ENCODE assay signal across 2 cellular contexts in the genomic region with DNA sequence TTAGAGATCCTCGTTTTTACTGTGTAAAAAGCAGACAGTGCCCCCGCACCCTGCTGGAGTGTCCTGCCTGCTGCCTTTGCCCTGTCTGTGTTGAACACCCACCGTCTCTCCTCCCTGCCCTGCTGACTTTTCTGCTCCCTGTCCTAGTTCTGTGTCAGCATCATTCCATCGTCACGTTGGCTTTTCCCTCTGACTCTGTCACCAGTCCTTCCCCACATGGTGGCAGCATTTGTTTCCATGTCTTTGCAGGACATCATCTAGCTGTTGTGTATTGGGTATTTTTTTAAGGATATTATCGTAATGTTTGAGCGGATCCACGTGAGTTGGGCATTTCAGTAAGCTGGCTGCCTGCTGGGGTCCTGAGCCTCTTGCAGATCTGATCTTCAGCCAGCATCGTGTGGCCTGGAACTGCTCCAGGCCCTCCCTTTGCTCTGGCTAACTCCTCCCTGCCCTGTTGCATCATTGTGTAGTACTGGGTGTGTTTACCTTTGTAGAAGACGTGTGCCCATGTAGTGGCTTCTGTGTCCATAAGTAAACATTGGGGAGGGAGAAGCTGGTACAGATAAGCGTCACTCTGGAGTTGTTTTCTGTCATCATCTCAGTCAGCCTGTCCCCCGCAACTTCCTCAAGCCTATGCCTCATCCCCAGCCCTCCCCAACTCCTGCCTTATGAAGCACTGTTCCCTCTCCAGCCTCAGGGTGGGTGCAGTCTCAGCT.
A peak's percentile ranks its signal among the peaks of the same experiment; 100 is the strongest.
TF ChIP-seq lines count a peak whose summit lies in the region.

No MANE protein-coding gene starts in this region.

TF ChIP-seq in K562, 482 proteins besides CTCF, POLR2A, EP300 and RAD21 (continues in another document):
- peak; percentile 71; the same call in 1 of the 2 replicates for TF ChIP-seq MTA3 (IDR thresholded peaks at IDR 0.05; ENCODE audit: borderline replicate concordance)
- peak; percentile 43; the same call in 1 of the 2 replicates for TF ChIP-seq NFIC (IDR thresholded peaks at IDR 0.05)
- TF ChIP-seq EP400 (IDR thresholded peaks at IDR 0.05), result peak; percentile 61; the same call in 1 of the 2 replicates
- TF ChIP-seq ZNF354B (CRISPR knock-in tag; IDR thresholded peaks at IDR 0.05), result no peak
- no peak for TF ChIP-seq E2F3 (CRISPR knock-in tag; IDR thresholded peaks at IDR 0.05)
- TF ChIP-seq SP2 (IDR thresholded peaks at IDR 0.05; ENCODE audit: extremely low read depth, low read depth, low read length, poor library complexity, severe bottlenecking), result no peak
- peak; percentile 89 for TF ChIP-seq CEBPB (tag; IDR thresholded peaks at IDR 0.05)
- TF ChIP-seq, protein P1, sequence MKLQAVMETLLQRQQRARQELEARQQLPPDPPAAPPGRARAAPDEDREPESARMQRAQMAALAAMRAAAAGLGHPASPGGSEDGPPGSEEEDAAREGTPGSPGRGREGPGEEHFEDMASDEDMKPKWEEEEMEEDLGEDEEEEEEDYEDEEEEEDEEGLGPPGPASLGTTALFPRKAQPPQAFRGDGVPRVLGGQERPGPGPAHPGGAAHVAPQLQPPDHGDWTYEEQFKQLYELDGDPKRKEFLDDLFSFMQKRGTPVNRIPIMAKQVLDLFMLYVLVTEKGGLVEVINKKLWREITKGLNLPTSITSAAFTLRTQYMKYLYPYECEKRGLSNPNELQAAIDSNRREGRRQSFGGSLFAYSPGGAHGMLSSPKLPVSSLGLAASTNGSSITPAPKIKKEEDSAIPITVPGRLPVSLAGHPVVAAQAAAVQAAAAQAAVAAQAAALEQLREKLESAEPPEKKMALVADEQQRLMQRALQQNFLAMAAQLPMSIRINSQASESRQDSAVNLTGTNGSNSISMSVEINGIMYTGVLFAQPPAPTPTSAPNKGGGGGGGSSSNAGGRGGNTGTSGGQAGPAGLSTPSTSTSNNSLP (IDR thresholded peaks at IDR 0.05; ENCODE audit: borderline replicate concordance, low read depth, low read length), result no peak
- TF ChIP-seq MYC (IDR thresholded peaks at IDR 0.05; ENCODE audit: low read depth, low read length), result 0 out of 2 replicates have a peak, but pooled peaks have one; percentile 71
- TF ChIP-seq MYC (CRISPR knock-in tag; IDR thresholded peaks at IDR 0.05; ENCODE audit: borderline replicate concordance, low read depth), result no peak
- peak; percentile 83 for TF ChIP-seq CXXC5 (CRISPR knock-in tag; IDR thresholded peaks at IDR 0.05)
- TF ChIP-seq, protein P2, sequence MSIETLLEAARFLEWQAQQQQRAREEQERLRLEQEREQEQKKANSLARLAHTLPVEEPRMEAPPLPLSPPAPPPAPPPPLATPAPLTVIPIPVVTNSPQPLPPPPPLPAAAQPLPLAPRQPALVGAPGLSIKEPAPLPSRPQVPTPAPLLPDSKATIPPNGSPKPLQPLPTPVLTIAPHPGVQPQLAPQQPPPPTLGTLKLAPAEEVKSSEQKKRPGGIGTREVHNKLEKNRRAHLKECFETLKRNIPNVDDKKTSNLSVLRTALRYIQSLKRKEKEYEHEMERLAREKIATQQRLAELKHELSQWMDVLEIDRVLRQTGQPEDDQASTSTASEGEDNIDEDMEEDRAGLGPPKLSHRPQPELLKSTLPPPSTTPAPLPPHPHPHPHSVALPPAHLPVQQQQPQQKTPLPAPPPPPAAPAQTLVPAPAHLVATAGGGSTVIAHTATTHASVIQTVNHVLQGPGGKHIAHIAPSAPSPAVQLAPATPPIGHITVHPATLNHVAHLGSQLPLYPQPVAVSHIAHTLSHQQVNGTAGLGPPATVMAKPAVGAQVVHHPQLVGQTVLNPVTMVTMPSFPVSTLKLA (conservative IDR thresholded peaks at IDR 0.05), result peak; percentile 20 to 65; a peak in 3 of 4 replicates
- peak; percentile 65; the same call in 1 of the 2 replicates for TF ChIP-seq TCF3 (CRISPR knock-in tag; IDR thresholded peaks at IDR 0.05)
- TF ChIP-seq, protein P3, sequence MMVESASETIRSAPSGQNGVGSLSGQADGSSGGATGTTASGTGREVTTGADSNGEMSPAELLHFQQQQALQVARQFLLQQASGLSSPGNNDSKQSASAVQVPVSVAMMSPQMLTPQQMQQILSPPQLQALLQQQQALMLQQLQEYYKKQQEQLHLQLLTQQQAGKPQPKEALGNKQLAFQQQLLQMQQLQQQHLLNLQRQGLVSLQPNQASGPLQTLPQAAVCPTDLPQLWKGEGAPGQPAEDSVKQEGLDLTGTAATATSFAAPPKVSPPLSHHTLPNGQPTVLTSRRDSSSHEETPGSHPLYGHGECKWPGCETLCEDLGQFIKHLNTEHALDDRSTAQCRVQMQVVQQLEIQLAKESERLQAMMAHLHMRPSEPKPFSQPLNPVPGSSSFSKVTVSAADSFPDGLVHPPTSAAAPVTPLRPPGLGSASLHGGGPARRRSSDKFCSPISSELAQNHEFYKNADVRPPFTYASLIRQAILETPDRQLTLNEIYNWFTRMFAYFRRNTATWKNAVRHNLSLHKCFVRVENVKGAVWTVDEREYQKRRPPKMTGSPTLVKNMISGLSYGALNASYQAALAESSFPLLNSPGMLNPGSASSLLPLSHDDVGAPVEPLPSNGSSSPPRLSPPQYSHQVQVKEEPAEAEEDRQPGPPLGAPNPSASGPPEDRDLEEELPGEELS (CRISPR knock-in tag; IDR thresholded peaks at IDR 0.05; ENCODE audit: borderline replicate concordance), result peak; percentile 70; the same call in 1 of the 2 replicates
- TF ChIP-seq, protein P4, sequence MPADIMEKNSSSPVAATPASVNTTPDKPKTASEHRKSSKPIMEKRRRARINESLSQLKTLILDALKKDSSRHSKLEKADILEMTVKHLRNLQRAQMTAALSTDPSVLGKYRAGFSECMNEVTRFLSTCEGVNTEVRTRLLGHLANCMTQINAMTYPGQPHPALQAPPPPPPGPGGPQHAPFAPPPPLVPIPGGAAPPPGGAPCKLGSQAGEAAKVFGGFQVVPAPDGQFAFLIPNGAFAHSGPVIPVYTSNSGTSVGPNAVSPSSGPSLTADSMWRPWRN (IDR thresholded peaks at IDR 0.05; ENCODE audit: low read depth), result peak; percentile 97
- peak; percentile 74; the same call in 1 of the 2 replicates for TF ChIP-seq ARID1B (IDR thresholded peaks at IDR 0.05)
- TF ChIP-seq ATF7 (IDR thresholded peaks at IDR 0.05), result peak; percentile 96
- TF ChIP-seq, protein P5, sequence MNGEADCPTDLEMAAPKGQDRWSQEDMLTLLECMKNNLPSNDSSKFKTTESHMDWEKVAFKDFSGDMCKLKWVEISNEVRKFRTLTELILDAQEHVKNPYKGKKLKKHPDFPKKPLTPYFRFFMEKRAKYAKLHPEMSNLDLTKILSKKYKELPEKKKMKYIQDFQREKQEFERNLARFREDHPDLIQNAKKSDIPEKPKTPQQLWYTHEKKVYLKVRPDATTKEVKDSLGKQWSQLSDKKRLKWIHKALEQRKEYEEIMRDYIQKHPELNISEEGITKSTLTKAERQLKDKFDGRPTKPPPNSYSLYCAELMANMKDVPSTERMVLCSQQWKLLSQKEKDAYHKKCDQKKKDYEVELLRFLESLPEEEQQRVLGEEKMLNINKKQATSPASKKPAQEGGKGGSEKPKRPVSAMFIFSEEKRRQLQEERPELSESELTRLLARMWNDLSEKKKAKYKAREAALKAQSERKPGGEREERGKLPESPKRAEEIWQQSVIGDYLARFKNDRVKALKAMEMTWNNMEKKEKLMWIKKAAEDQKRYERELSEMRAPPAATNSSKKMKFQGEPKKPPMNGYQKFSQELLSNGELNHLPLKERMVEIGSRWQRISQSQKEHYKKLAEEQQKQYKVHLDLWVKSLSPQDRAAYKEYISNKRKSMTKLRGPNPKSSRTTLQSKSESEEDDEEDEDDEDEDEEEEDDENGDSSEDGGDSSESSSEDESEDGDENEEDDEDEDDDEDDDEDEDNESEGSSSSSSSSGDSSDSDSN (IDR thresholded peaks at IDR 0.05; ENCODE audit: borderline replicate concordance in 1 of 2, low read depth in 2 of 2, low read length in 2 of 2), result peak in 1 of 2 experiments; percentile 39; a peak in 1 of 4 replicates

TF ChIP-seq in HepG2, 621 proteins besides CTCF, POLR2A, EP300 and RAD21 (continues in another document):
- TF ChIP-seq HOXD1 (CRISPR knock-in tag; IDR thresholded peaks at IDR 0.05) (no peak), KMT2B (CRISPR knock-in tag; IDR thresholded peaks at IDR 0.05) (no peak), ZNF333 (CRISPR knock-in tag; IDR thresholded peaks at IDR 0.05; ENCODE audit: borderline replicate concordance) (no peak), ZBTB33 (CRISPR knock-in tag; IDR thresholded peaks at IDR 0.05) (0 out of 2 replicates have a peak, but pooled peaks have one; percentile 11), ZNF747 (CRISPR knock-in tag; IDR thresholded peaks at IDR 0.05; ENCODE audit: borderline replicate concordance) (peak; percentile 41; the same call in 1 of the 2 replicates), HIC2 (CRISPR knock-in tag; IDR thresholded peaks at IDR 0.05; ENCODE audit: low read depth) (0 out of 2 replicates have a peak, but pooled peaks have one; percentile 52), FOXC1 (CRISPR knock-in tag; IDR thresholded peaks at IDR 0.05; ENCODE audit: borderline replicate concordance) (no peak), SOX13 (IDR thresholded peaks at IDR 0.05) (no peak), SOX13 (CRISPR knock-in tag; conservative IDR thresholded peaks at IDR 0.05 in 1 of 2, IDR thresholded peaks at IDR 0.05 in 1 of 2) (peak in 1 of 2 experiments; percentile 74; a peak in 2 of 4 replicates), FOXA1 (IDR thresholded peaks at IDR 0.05) (peak; percentile 75; the same call in 1 of the 2 replicates), FOXA1 (CRISPR knock-in tag; IDR thresholded peaks at IDR 0.05) (peak; percentile 96), PITX1 (CRISPR knock-in tag; IDR thresholded peaks at IDR 0.05) (peak; percentile 56; the same call in 1 of the 2 replicates), SRF (IDR thresholded peaks at IDR 0.05; ENCODE audit: low read depth, low read length) (no peak), ZNF552 (CRISPR knock-in tag; IDR thresholded peaks at IDR 0.05; ENCODE audit: borderline replicate concordance) (no peak), FOXO1 (CRISPR knock-in tag; IDR thresholded peaks at IDR 0.05) (peak; percentile 64; the same call in 1 of the 2 replicates), FOSL2 (CRISPR knock-in tag; IDR thresholded peaks at IDR 0.05) (peak; percentile 72), FOXJ3 (CRISPR knock-in tag; IDR thresholded peaks at IDR 0.05; ENCODE audit: borderline replicate concordance) (peak; percentile 40; the same call in 1 of the 2 replicates), TGIF2 (CRISPR knock-in tag; IDR thresholded peaks at IDR 0.05) (peak; percentile 69; the same call in 1 of the 2 replicates), NFRKB (IDR thresholded peaks at IDR 0.05) (no peak), GABPA (IDR thresholded peaks at IDR 0.05; ENCODE audit: low read depth, low read length) (no peak), GABPA (CRISPR knock-in tag; IDR thresholded peaks at IDR 0.05; ENCODE audit: low read depth) (0 out of 2 replicates have a peak, but pooled peaks have one; percentile 33), CEBPB (IDR thresholded peaks at IDR 0.05; ENCODE audit: borderline replicate concordance, low read depth, low read length) (peak; percentile 93), THAP11 (CRISPR knock-in tag; IDR thresholded peaks at IDR 0.05) (peak; percentile 80), FOXK2 (IDR thresholded peaks at IDR 0.05) (peak; percentile 42; the same call in 1 of the 2 replicates), NCOA2 (CRISPR knock-in tag; IDR thresholded peaks at IDR 0.05) (0 out of 2 replicates have a peak, but pooled peaks have one; percentile 27)
